In genomic region chr20:44081476-44081875, GRCh38 we compare ENCODE assay signal across 9 cellular contexts.
"Had no signal": no experiment of that assay in that cellular context is flagged by ENCODE, and none has a peak within 500 bp of the region (broad histone marks: within the 10 kb centered on the region; RNA-seq: fewer than 3 reads in every experiment).

No MANE protein-coding gene starts in this region.

- H3K27ac ChIP-seq: breast epithelium, foreskin keratinocyte, heart left ventricle, pancreas, prostate gland, testis, transverse colon, uterus had no signal

- H3K27me3 ChIP-seq: breast epithelium, esophagus muscularis mucosa, heart left ventricle, pancreas, testis, transverse colon, uterus had no signal

- FAIRE-seq: pancreas had no signal

- H3K4me3 ChIP-seq: breast epithelium, esophagus muscularis mucosa, heart left ventricle, pancreas, prostate gland, testis, transverse colon, uterus had no signal

- H3K4me1 ChIP-seq: breast epithelium, foreskin keratinocyte, pancreas, prostate gland, testis, transverse colon, uterus had no signal

- H3K9me3 ChIP-seq: breast epithelium, esophagus muscularis mucosa, heart left ventricle, pancreas, prostate gland, testis, transverse colon, uterus had no signal

- H3K36me3 ChIP-seq: breast epithelium, esophagus muscularis mucosa, heart left ventricle, pancreas, prostate gland, transverse colon, uterus had no signal
